8 cellular contexts compared by ENCODE assay signal in genomic region chr3:58009749-58010535, GRCh38. TPM values are rescaled to one million over a fixed set of nuclear protein-coding genes. Genes with fewer than 3 reads are reported as not detected.
DNase-seq lines count a peak whose midpoint lies in the region; ATAC-seq, FAIRE-seq and TF ChIP-seq lines count a peak whose summit lies in the region.

No MANE protein-coding gene starts in this region.

- H3K27me3 ChIP-seq in small intestine (ENCODE audit: control insufficient read depth in 2 of 2, insufficient read depth in 2 of 2, low read length in 2 of 2) (no peaks in the 10 kb centered on the region), WERI-Rb-1 (ENCODE audit: insufficient read depth, low read depth, severe bottlenecking) (no peaks in the 10 kb centered on the region)

- CTCF ChIA-PET in T-cell (lab: Charles Lee): interaction anchor here (0.7 to 1.3 kb wide), 2 partner anchors 9 to 83 kb away, joined by 3 to 5 read pairs; no protein-coding TSS in a partner anchor

- intact Hi-C loops in left ventricle myocardium superior (cut with micrococcal nuclease): no loop called here

- no peaks in the 10 kb centered on the region for H3K36me3 Mint-ChIP-seq in T-cell

- H3K9me3 Mint-ChIP-seq in T-cell: no peaks in the 10 kb centered on the region

- TF ChIP-seq CTCF in WERI-Rb-1 (IDR thresholded peaks at IDR 0.05; ENCODE audit: low read depth, low read length): no peak

- H3K4me3 Mint-ChIP-seq in T-cell: peak overlapping the region; percentile 86 to 91 (median 90)

- H3K4me3 ChIP-seq in small intestine (ENCODE audit: low read depth in 1 of 2, low read length in 2 of 2) (peak overlapping the region; percentile 73), WERI-Rb-1 (ENCODE audit: low read depth, low read length) (no peak overlapping the region)

- H3K27ac ChIP-seq in small intestine (ENCODE audit: low read depth in 1 of 2, low read length in 1 of 2) (peak overlapping the region; percentile 63 to 93), WERI-Rb-1 (no peak overlapping the region)

- H3K4me1 ChIP-seq in small intestine (ENCODE audit: control insufficient read depth in 2 of 2, insufficient read depth in 1 of 2, low read depth in 1 of 2, low read length in 1 of 2): peaks cover 2 to 7% of the 10 kb centered on the region in 2 donors

- peak overlapping the region; percentile 13 to 86 for H3K27ac Mint-ChIP-seq in T-cell

- FAIRE-seq in small intestine (lab: Jason Lieb, UNC): no peak

- WGBS in small intestine, 3 donors: 16 to 36% (median 18%) methylated on average over 6 of the region's 6 CpGs

- peaks cover 42 to 46% (median 45%) of the 10 kb centered on the region in 3 donors for H3K4me1 Mint-ChIP-seq in T-cell

- DNase-seq in NCI-H2029 (lab: John Stamatoyannopoulos, UW) (peak; percentile 65), NCI-H2029 treated with DMSO at 0.1 percent for 48 hours (lab: John Stamatoyannopoulos, UW) (no peak), T-cell (peak in 12 of 34 experiments; percentile 5 to 52 (median 25)), left ventricle myocardium superior (no peak), small intestine (peak; percentile 96), WERI-Rb-1 (no peak), medulla oblongata (ENCODE audit: extremely low spot score) (no peak)
- no peak for DNase-seq in effector CD8-positive, alpha-beta T cell (lab: John Stamatoyannopoulos, UW)

- no peak for ATAC-seq in T-cell (replicated peaks in 1 of 4)
- peak; percentile 3 for ATAC-seq in left ventricle myocardium superior

- POLR2A ChIA-PET in T-cell (lab: Charles Lee): interaction anchor here in 1 of 2 donors (1.0 kb wide), 1 partner anchor 22 kb away, joined by 4 read pairs; no protein-coding TSS in a partner anchor

- H3K9me3 ChIP-seq in small intestine (ENCODE audit: control insufficient read depth, low read depth): no peaks in the 10 kb centered on the region
- no peaks in the 10 kb centered on the region for H3K9me3 ChIP-seq in WERI-Rb-1 (ENCODE audit: severe bottlenecking)

- no peaks in the 10 kb centered on the region for H3K36me3 ChIP-seq in small intestine (ENCODE audit: control insufficient read depth in 2 of 2, insufficient read depth in 2 of 2, low read length in 2 of 2)
- H3K36me3 ChIP-seq in WERI-Rb-1: no peaks in the 10 kb centered on the region

- H3K27me3 Mint-ChIP-seq in T-cell: no peaks in the 10 kb centered on the region

RNA-seq across cellular contexts. Expression of gene FLNB, which starts 1.7 kb away (rescaled TPM):
- total RNA-seq in T-cell (10 to 100 TPM; 37.0 to 79.7 (median 39.4) TPM), left ventricle myocardium superior (33.7 TPM)
- polyA plus RNA-seq in small intestine: 100 to 1,000 TPM; 137 to 335 (median 268) TPM

Comparison
In these comparisons a context has a peak if more than half of its experiments do, and no peak if none do; other contexts are left out.
1. DNase-seq: peak in NCI-H2029 (single experiment) and small intestine (single experiment); none in NCI-H2029 treated with DMSO at 0.1 percent for 48 hours (single experiment), left ventricle myocardium superior (single experiment), effector CD8-positive, alpha-beta T cell (single experiment), WERI-Rb-1 (single experiment) and medulla oblongata (single experiment).